Comparison of ENCODE assay signal across 10 cellular contexts in the genomic region with DNA sequence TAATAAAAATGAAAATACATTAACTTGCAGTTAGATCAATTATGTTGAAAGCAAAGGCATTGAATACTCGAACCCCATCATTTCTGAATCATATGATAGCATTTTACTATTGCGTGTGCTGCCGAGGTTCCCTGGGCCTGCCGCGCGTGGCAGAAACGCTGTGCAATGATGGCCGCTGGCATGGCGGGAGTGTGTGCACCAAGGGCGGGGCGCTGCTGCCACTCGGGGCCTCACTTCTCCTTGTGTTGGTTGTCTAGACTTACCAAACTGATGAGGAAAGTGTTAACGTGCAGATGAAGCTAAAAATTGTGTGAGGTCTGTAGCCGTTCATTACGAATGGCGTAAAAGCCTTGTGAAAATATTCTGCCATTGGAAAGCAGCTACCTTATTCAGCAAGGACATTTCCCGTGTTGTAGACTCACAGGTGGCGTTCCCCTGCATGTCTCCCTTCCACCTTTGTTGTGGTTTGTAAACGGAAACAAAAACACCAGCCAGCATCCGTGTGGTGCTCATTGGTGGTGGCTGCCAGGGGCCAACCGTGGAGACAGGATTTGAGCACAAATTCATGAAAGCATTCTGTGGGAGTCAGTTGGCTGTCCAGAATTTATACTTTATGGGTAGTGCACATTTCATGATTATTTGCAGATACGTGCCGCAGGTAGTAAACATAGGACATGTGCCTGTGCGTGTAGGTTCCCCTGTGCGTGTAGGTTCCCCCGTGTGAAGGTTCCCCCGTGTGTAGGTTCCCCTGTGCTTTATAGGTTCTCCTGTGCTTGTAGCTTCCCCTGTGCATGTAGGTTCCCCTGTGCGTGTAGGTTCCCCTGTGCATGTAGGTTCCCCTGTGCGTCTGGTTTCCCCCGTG. TPM values are rescaled to one million over a fixed set of nuclear protein-coding genes. Genes with fewer than 3 reads are reported as not detected.
A peak's percentile ranks its signal among the peaks of the same experiment; 100 is the strongest.
DNase-seq lines count a peak whose midpoint lies in the region; ATAC-seq and TF ChIP-seq lines count a peak whose summit lies in the region.
"Had no signal": no experiment of that assay in that cellular context is flagged by ENCODE, and none has a peak within 500 bp of the region (broad histone marks: within the 10 kb centered on the region; RNA-seq: fewer than 3 reads in every experiment).

No MANE protein-coding gene starts in this region.

- H3K27me3 Mint-ChIP-seq in activated T-cell treated with anti-CD3 and anti-CD28 coated beads, Interleukin-2, amount 50 U/mL, for 4 hours (ENCODE audit: low read depth), result no peaks in the 10 kb centered on the region
- H3K27me3 Mint-ChIP-seq in natural killer cell treated with Interleukin-12 subunit alpha and Interleukin-12 subunit beta and Interleukin-15 and Interleukin-18, amount 100 ng/mL, for 72 hours, result no peaks in the 10 kb centered on the region

- 80% methylated on average over 30 of the region's 30 CpGs for whole genome bisulfite sequencing in right cardiac atrium

- H3K36me3 Mint-ChIP-seq in activated T-cell treated with anti-CD3 and anti-CD28 coated beads, Interleukin-2, amount 50 U/mL, for 4 hours (ENCODE audit: insufficient read depth), result no peaks in the 10 kb centered on the region
- no peaks in the 10 kb centered on the region for H3K36me3 Mint-ChIP-seq in natural killer cell treated with Interleukin-12 subunit alpha and Interleukin-12 subunit beta and Interleukin-15 and Interleukin-18, amount 100 ng/mL, for 72 hours

- intact Hi-C loops in right cardiac atrium (cut with DNase I), result no loop called here
- intact Hi-C loops in left ventricle myocardium superior (cut with micrococcal nuclease), result no loop called here
- intact Hi-C loops in upper lobe of right lung (cut with DNase I), result no loop called here

- H3K27ac ChIP-seq in right cardiac atrium (ENCODE audit: low read length) (no peak overlapping the region), upper lobe of right lung (peak overlapping the region; percentile 20)
- H3K27ac ChIP-seq: A549 had no signal

- ATAC-seq in right cardiac atrium (no peak), left ventricle myocardium superior (no peak), upper lobe of right lung (peak; percentile 17), HG03045 (IDR thresholded peaks at IDR 0.05; ENCODE audit: unreplicated experiment) (no peak), HG03457 (IDR thresholded peaks at IDR 0.05; ENCODE audit: unreplicated experiment) (no peak)
- peak; percentile 74 for ATAC-seq in activated T-cell treated with anti-CD3 and anti-CD28 coated beads, Interleukin-2, amount 50 U/mL, for 4 hours
- ATAC-seq in natural killer cell treated with Interleukin-12 subunit alpha and Interleukin-12 subunit beta and Interleukin-15 and Interleukin-18, amount 100 ng/mL, for 72 hours, result peak in 1 of 2 donors; percentile 48
- ATAC-seq: A549 had no signal

- no peaks in the 10 kb centered on the region for H3K9me3 ChIP-seq in right cardiac atrium (ENCODE audit: control insufficient read depth, low read length)
- H3K9me3 ChIP-seq in upper lobe of right lung, result no peaks in the 10 kb centered on the region
- H3K9me3 ChIP-seq: A549 had no signal

- no peaks in the 10 kb centered on the region for H3K36me3 ChIP-seq in upper lobe of right lung

- H3K4me3 ChIP-seq in right cardiac atrium (ENCODE audit: low read length) (no peak overlapping the region), upper lobe of right lung (peak overlapping the region; percentile 22)
- H3K4me3 ChIP-seq: A549 had no signal

- DNase-seq in right cardiac atrium (peak in 2 of 3 donors; percentile 56 to 62), left ventricle myocardium superior (no peak), upper lobe of right lung (no peak), C1 segment of cervical spinal cord (lab: John Stamatoyannopoulos, UW) (no peak)
- DNase-seq in activated T-cell treated with anti-CD3 and anti-CD28 coated beads, Interleukin-2, amount 50 U/mL, for 4 hours, result peak; percentile 56
- no peak for DNase-seq in natural killer cell treated with Interleukin-12 subunit alpha and Interleukin-12 subunit beta and Interleukin-15 and Interleukin-18, amount 100 ng/mL, for 72 hours (ENCODE audit: low spot score)
- DNase-seq: NCI-H1417 had no signal

- H3K9me3 Mint-ChIP-seq in activated T-cell treated with anti-CD3 and anti-CD28 coated beads, Interleukin-2, amount 50 U/mL, for 4 hours, result no peaks in the 10 kb centered on the region
- H3K9me3 Mint-ChIP-seq in natural killer cell treated with Interleukin-12 subunit alpha and Interleukin-12 subunit beta and Interleukin-15 and Interleukin-18, amount 100 ng/mL, for 72 hours, result no peaks in the 10 kb centered on the region

- peaks cover 28% of the 10 kb centered on the region for H3K4me1 Mint-ChIP-seq in activated T-cell treated with anti-CD3 and anti-CD28 coated beads, Interleukin-2, amount 50 U/mL, for 4 hours (ENCODE audit: low read depth)
- peaks cover 22 to 26% of the 10 kb centered on the region in 2 donors for H3K4me1 Mint-ChIP-seq in natural killer cell treated with Interleukin-12 subunit alpha and Interleukin-12 subunit beta and Interleukin-15 and Interleukin-18, amount 100 ng/mL, for 72 hours (ENCODE audit: low read depth in 2 of 2)

- H3K27me3 ChIP-seq in right cardiac atrium (ENCODE audit: control insufficient read depth, insufficient read depth), result no peaks in the 10 kb centered on the region
- H3K27me3 ChIP-seq in upper lobe of right lung, result no peaks in the 10 kb centered on the region

- TF ChIP-seq CTCF in upper lobe of right lung (IDR thresholded peaks at IDR 0.05), result no peak

- H3K27ac Mint-ChIP-seq in natural killer cell treated with Interleukin-12 subunit alpha and Interleukin-12 subunit beta and Interleukin-15 and Interleukin-18, amount 100 ng/mL, for 72 hours, result peak overlapping the region; percentile 56 to 90

- H3K4me1 ChIP-seq in right cardiac atrium (ENCODE audit: control insufficient read depth, insufficient read depth, low read length), result peaks cover 29% of the 10 kb centered on the region
- peaks cover 29% of the 10 kb centered on the region for H3K4me1 ChIP-seq in upper lobe of right lung

- peak overlapping the region; percentile 85 for H3K4me3 Mint-ChIP-seq in activated T-cell treated with anti-CD3 and anti-CD28 coated beads, Interleukin-2, amount 50 U/mL, for 4 hours
- peak overlapping the region; percentile 89 for H3K4me3 Mint-ChIP-seq in natural killer cell treated with Interleukin-12 subunit alpha and Interleukin-12 subunit beta and Interleukin-15 and Interleukin-18, amount 100 ng/mL, for 72 hours

RNA-seq across cellular contexts. Expression of a gene that starts 5.9 kb away (rescaled TPM):
- total RNA-seq in right cardiac atrium (100 to 1,000 TPM in 1 of 4 donors, 10 to 100 TPM in 3; 74.3 to 106 (median 88.5) TPM), left ventricle myocardium superior (94.0 TPM), upper lobe of right lung (71.4 TPM)
- polyA plus RNA-seq in right cardiac atrium, result 31.6 TPM
- total RNA-seq in activated T-cell treated with anti-CD3 and anti-CD28 coated beads, Interleukin-2, amount 50 U/mL, for 4 hours, result 10 to 100 TPM; 30.9 to 35.4 (median 33.0) TPM
- total RNA-seq in natural killer cell treated with Interleukin-12 subunit alpha and Interleukin-12 subunit beta and Interleukin-15 and Interleukin-18, amount 100 ng/mL, for 72 hours, result 10 to 100 TPM in 1 of 2 donors, 1 to 10 TPM in 1; 6.8 to 21.4 TPM

Comparison
In these comparisons a context has a peak if more than half of its experiments do, and no peak if none do; other contexts are left out.
1. DNase-seq: peak in right cardiac atrium (2 of 3) and activated T-cell treated with anti-CD3 and anti-CD28 coated beads, Interleukin-2, amount 50 U/mL, for 4 hours (single experiment); none in left ventricle myocardium superior (single experiment), natural killer cell treated with Interleukin-12 subunit alpha and Interleukin-12 subunit beta and Interleukin-15 and Interleukin-18, amount 100 ng/mL, for 72 hours (single experiment), upper lobe of right lung (single experiment) and C1 segment of cervical spinal cord (0 of 14).
2. ATAC-seq: peak in activated T-cell treated with anti-CD3 and anti-CD28 coated beads, Interleukin-2, amount 50 U/mL, for 4 hours (2 of 2) and upper lobe of right lung (single experiment); none in right cardiac atrium (0 of 2), left ventricle myocardium superior (single experiment), HG03045 (single experiment) and HG03457 (single experiment).